10 cellular contexts compared by ENCODE assay signal in genomic region chr1:60989745-60990718, GRCh38.
A peak's percentile ranks its signal among the peaks of the same experiment; 100 is the strongest.
DNase-seq lines count a peak whose midpoint lies in the region; ATAC-seq and TF ChIP-seq lines count a peak whose summit lies in the region.
"Had no signal": no experiment of that assay in that cellular context is flagged by ENCODE, and none has a peak within 500 bp of the region (broad histone marks: within the 10 kb centered on the region; RNA-seq: fewer than 3 reads in every experiment).

No MANE protein-coding gene starts in this region.

- H3K27ac ChIP-seq in left ventricle myocardium inferior (replicated peaks), result peak overlapping the region; percentile 80
- H3K27ac ChIP-seq in smooth muscle cell (ENCODE audit: low read depth), result peak overlapping the region; percentile 53

- no peak overlapping the region for H3K27ac Mint-ChIP-seq in activated naive CD8-positive, alpha-beta T cell treated with anti-CD3 and anti-CD28 coated beads, Interleukin-2, amount 50 U/mL, for 24 hours
- H3K27ac Mint-ChIP-seq: IgD-negative memory B cell had no signal

- no peaks in the 10 kb centered on the region for H3K79me2 ChIP-seq in smooth muscle cell (ENCODE audit: low read depth)

- no peak overlapping the region for H2AFZ ChIP-seq in smooth muscle cell (ENCODE audit: low read depth)

- H3K27me3 Mint-ChIP-seq in activated naive CD8-positive, alpha-beta T cell treated with anti-CD3 and anti-CD28 coated beads, Interleukin-2, amount 50 U/mL, for 24 hours, result peaks cover 2% of the 10 kb centered on the region

- DNase-seq in HCEC 1CT, result peak; percentile 70
- DNase-seq in astrocyte of the hippocampus (ENCODE audit: low read depth, low spot score), result peak; percentile 83
- DNase-seq in left ventricle myocardium inferior, result peak; percentile 64
- DNase-seq in smooth muscle cell (lab: John Stamatoyannopoulos, UW; ENCODE audit: unreplicated experiment), result no peak
- no peak for DNase-seq in activated naive CD8-positive, alpha-beta T cell treated with anti-CD3 and anti-CD28 coated beads, Interleukin-2, amount 50 U/mL, for 24 hours
- no peak for DNase-seq in GM10266 (ENCODE audit: extremely low spot score)
- DNase-seq: stimulated activated CD4-positive, alpha-beta T cell treated with anti-CD3 and anti-CD28 coated beads, Interleukin-2, amount 100 ng/mL, for 48 hours had no signal

- no peak overlapping the region for H3K4me3 Mint-ChIP-seq in activated naive CD8-positive, alpha-beta T cell treated with anti-CD3 and anti-CD28 coated beads, Interleukin-2, amount 50 U/mL, for 24 hours
- H3K4me3 Mint-ChIP-seq: IgD-negative memory B cell had no signal

- peak overlapping the region; percentile 56 for H3K4me2 ChIP-seq in smooth muscle cell

- H4K20me1 ChIP-seq in smooth muscle cell (ENCODE audit: low read depth), result no peaks in the 10 kb centered on the region

- H3K4me3 ChIP-seq in left ventricle myocardium inferior, result no peak overlapping the region
- no peak overlapping the region for H3K4me3 ChIP-seq in smooth muscle cell

- ATAC-seq in activated naive CD8-positive, alpha-beta T cell treated with anti-CD3 and anti-CD28 coated beads, Interleukin-2, amount 50 U/mL, for 24 hours, result no peak
- no peak for ATAC-seq in HG03457 (IDR thresholded peaks at IDR 0.05; ENCODE audit: unreplicated experiment)
- no peak for ATAC-seq in HG02642 (IDR thresholded peaks at IDR 0.05; ENCODE audit: poor library complexity, unreplicated experiment)

- peaks cover 18% of the 10 kb centered on the region for H3F3A ChIP-seq in smooth muscle cell (ENCODE audit: low read depth)

- no peaks in the 10 kb centered on the region for H3K9me3 Mint-ChIP-seq in activated naive CD8-positive, alpha-beta T cell treated with anti-CD3 and anti-CD28 coated beads, Interleukin-2, amount 50 U/mL, for 24 hours
- H3K9me3 Mint-ChIP-seq: IgD-negative memory B cell had no signal

- H3K36me3 ChIP-seq in left ventricle myocardium inferior (no peaks in the 10 kb centered on the region), smooth muscle cell (ENCODE audit: low read depth) (no peaks in the 10 kb centered on the region)

- intact Hi-C loops in left ventricle myocardium inferior (cut with micrococcal nuclease), result no loop called here

- H3K9me3 ChIP-seq in left ventricle myocardium inferior (replicated peaks), result no peaks in the 10 kb centered on the region
- H3K9me3 ChIP-seq in smooth muscle cell (replicated peaks; ENCODE audit: low read depth), result no peaks in the 10 kb centered on the region

- no peak for TF ChIP-seq CTCF in left ventricle myocardium inferior (IDR thresholded peaks at IDR 0.05; ENCODE audit: borderline replicate concordance)
- TF ChIP-seq CTCF in smooth muscle cell (IDR thresholded peaks at IDR 0.05; ENCODE audit: borderline replicate concordance, insufficient read depth, poor library complexity, severe bottlenecking), result no peak
- no peak for TF ChIP-seq CTCF in GM10266 (IDR thresholded peaks at IDR 0.05; ENCODE audit: control insufficient read depth, insufficient read depth, low read depth, missing control alignments)

- H3K27me3 ChIP-seq in left ventricle myocardium inferior (ENCODE audit: low read depth), result no peaks in the 10 kb centered on the region
- peaks cover 4% of the 10 kb centered on the region for H3K27me3 ChIP-seq in smooth muscle cell (ENCODE audit: low read depth)

- H3K4me1 ChIP-seq in left ventricle myocardium inferior (peaks cover 35% of the 10 kb centered on the region), smooth muscle cell (ENCODE audit: low read depth) (peaks cover 5% of the 10 kb centered on the region)

- no peaks in the 10 kb centered on the region for H3K4me1 Mint-ChIP-seq in activated naive CD8-positive, alpha-beta T cell treated with anti-CD3 and anti-CD28 coated beads, Interleukin-2, amount 50 U/mL, for 24 hours
- H3K4me1 Mint-ChIP-seq: IgD-negative memory B cell had no signal

- 24% methylated on average over 8 of the region's 8 CpGs for WGBS in smooth muscle cell (ENCODE audit: low lambda C conversion rate)

- no peak overlapping the region for H3K9ac ChIP-seq in smooth muscle cell (ENCODE audit: low read depth)

- no peaks in the 10 kb centered on the region for H3K36me3 Mint-ChIP-seq in activated naive CD8-positive, alpha-beta T cell treated with anti-CD3 and anti-CD28 coated beads, Interleukin-2, amount 50 U/mL, for 24 hours (ENCODE audit: low read depth)
- H3K36me3 Mint-ChIP-seq: IgD-negative memory B cell had no signal

Comparison
In these comparisons a context has a peak if more than half of its experiments do, and no peak if none do; other contexts are left out.
1. DNase-seq: peak in HCEC 1CT (single experiment), astrocyte of the hippocampus (single experiment) and left ventricle myocardium inferior (single experiment); none in smooth muscle cell (single experiment), activated naive CD8-positive, alpha-beta T cell treated with anti-CD3 and anti-CD28 coated beads, Interleukin-2, amount 50 U/mL, for 24 hours (single experiment) and GM10266 (single experiment).